ENCODE assay signal across 3 cellular contexts in genomic region chr1:67554204-67554603, GRCh38.
DNase-seq lines count a peak whose midpoint lies in the region; ATAC-seq, FAIRE-seq and TF ChIP-seq lines count a peak whose summit lies in the region.
"Not testable (repeated sequence)": the region's sequence is repeated elsewhere in the genome, so short reads cannot be mapped to it uniquely, and the experiment has no call there.

No MANE protein-coding gene starts in this region.

- RAD21 ChIA-PET in GM12878 (lab: Charles Lee; ENCODE audit: unreplicated experiment): interaction anchor here (1.0 to 1.9 kb wide), 2 partner anchors 14 to 56 kb away, joined by 3 to 4 read pairs; no protein-coding TSS in a partner anchor

- POLR2A ChIA-PET in GM12878 (lab: Charles Lee): interaction anchor here (1.1 kb wide), 2 partner anchors 14 to 206 kb away, joined by 3 to 4 read pairs; no protein-coding TSS in a partner anchor

- H2AFZ ChIP-seq in Karpas-422 (ENCODE audit: low read length); GM12878 (ENCODE audit: control insufficient read depth, low read depth, low read length): not testable (repeated sequence)

- not testable (repeated sequence) for H4K20me1 ChIP-seq in Karpas-422 (ENCODE audit: insufficient read depth, low read depth, low read length); GM12878 (ENCODE audit: control insufficient read depth, insufficient read depth)

- in situ Hi-C loops in GM12878 (cut with MboI): not testable (repeated sequence)

- H3K36me3 ChIP-seq in Karpas-422 (ENCODE audit: insufficient read depth, low read length); GM12878 (ENCODE audit: control insufficient read depth in 2 of 2, insufficient read depth in 2 of 2, low read length in 1 of 2): not testable (repeated sequence)

- not testable (repeated sequence) for FAIRE-seq in GM12878 (lab: Jason Lieb, UNC)

- TF ChIP-seq POLR2A in GM12878 (IDR thresholded peaks at IDR 0.05; ENCODE audit: low read depth, low read length): not testable (repeated sequence)

- peaks cover 74% of the 10 kb centered on the region for H3K4me1 ChIP-seq in Karpas-422 (ENCODE audit: low read length)
- not testable (repeated sequence) for H3K4me1 ChIP-seq in GM12878 (ENCODE audit: control insufficient read depth, insufficient read depth, low read length)

- not testable (repeated sequence) for TF ChIP-seq RAD21 in GM12878 (IDR thresholded peaks at IDR 0.05; ENCODE audit: insufficient read depth, low read depth, low read length)

- SMC1A ChIA-PET in GM12878 (lab: Charles Lee; ENCODE audit: uncharacterized antibody, unreplicated experiment): interaction anchor here (1.3 to 11.5 kb wide), 4 partner anchors 8 to 204 kb away, joined by 3 to 205 read pairs (median 6); no protein-coding TSS in a partner anchor

- not testable (repeated sequence) for H3K27me3 ChIP-seq in Karpas-422 (ENCODE audit: low read length); GM12878 (replicated peaks in 1 of 2; ENCODE audit: control insufficient read depth in 2 of 2, insufficient read depth in 2 of 2, low read length in 1 of 2)

- not testable (repeated sequence) for H3K79me2 ChIP-seq in Karpas-422 (ENCODE audit: low read length); GM12878 (ENCODE audit: control insufficient read depth, insufficient read depth, low read length)

- TF ChIP-seq EP300 in GM12878 (IDR thresholded peaks at IDR 0.05; ENCODE audit: borderline replicate concordance in 1 of 2, control insufficient read depth in 1 of 2, low read depth in 2 of 2, low read length in 2 of 2): not testable (repeated sequence)

- intact Hi-C loops in GM12878 (cut with micrococcal nuclease; ENCODE audit: unreplicated experiment): not testable (repeated sequence)

- TF ChIP-seq CTCF in GM12878 (IDR thresholded peaks at IDR 0.05 in 2 of 3, conservative IDR thresholded peaks at IDR 0.05 in 1 of 3; ENCODE audit: control insufficient read depth in 2 of 3, extremely low read depth in 1 of 3, insufficient read depth in 1 of 3, low read depth in 3 of 3, low read length in 3 of 3): not testable (repeated sequence)

- H3K27ac ChIP-seq in Karpas-422 (ENCODE audit: low read length): peak overlapping the region; percentile 83
- H3K27ac ChIP-seq in GM12878 (ENCODE audit: control insufficient read depth, insufficient read depth): not testable (repeated sequence)

- 24% methylated on average over 5 of the region's 5 CpGs for WGBS in GM12878 (ENCODE audit: insufficient coverage, insufficient replicate concordance, low lambda C conversion rate, missing lambda C conversion rate)

- H3K9me3 ChIP-seq in Karpas-422 (ENCODE audit: low read length); GM12878 (replicated peaks; ENCODE audit: control insufficient read depth, insufficient read depth, low read length): not testable (repeated sequence)

- BruUV-seq in GM12878 (replicated peaks; lab: Mats Ljungman, UMichigan): not testable (repeated sequence)

- ATAC-seq in GM12878: not testable (repeated sequence)

- peak; percentile 52 for DNase-seq in Karpas-422
- DNase-seq in GM12878 (ENCODE audit: low read depth, low spot score): not testable (repeated sequence)
- peak; percentile 9 for DNase-seq in islet precursor cell

- not testable (repeated sequence) for H3K9me2 ChIP-seq in Karpas-422 (replicated peaks; ENCODE audit: insufficient read depth, low read length)

- CTCF ChIA-PET in GM12878 (lab: Yijun Ruan, JAX): interaction anchor here (0.6 to 11.5 kb wide), 6 partner anchors 9 to 205 kb away, joined by 3 to 227 read pairs (median 4); no protein-coding TSS in a partner anchor

- H3K9ac ChIP-seq in Karpas-422 (ENCODE audit: low read length): peak overlapping the region; percentile 66
- H3K9ac ChIP-seq in GM12878 (ENCODE audit: control insufficient read depth, insufficient read depth, low read length): not testable (repeated sequence)

- H3K4me3 ChIP-seq in Karpas-422 (ENCODE audit: low read length): peak overlapping the region; percentile 59
- not testable (repeated sequence) for H3K4me3 ChIP-seq in GM12878

- peak overlapping the region; percentile 78 for H3K4me2 ChIP-seq in Karpas-422 (ENCODE audit: low read depth, low read length, poor library complexity, severe bottlenecking)
- H3K4me2 ChIP-seq in GM12878 (ENCODE audit: control insufficient read depth, insufficient read depth): not testable (repeated sequence)

TF ChIP-seq in GM12878, 131 proteins besides CTCF, POLR2A, EP300 and RAD21:
- TF ChIP-seq MEF2B (IDR thresholded peaks at IDR 0.05; ENCODE audit: partially characterized antibody, poor library complexity, severe bottlenecking) (peak; percentile 30), RELB (IDR thresholded peaks at IDR 0.05; ENCODE audit: low read depth) (0 out of 2 replicates have a peak, but pooled peaks have one; percentile 21), MTA2 (IDR thresholded peaks at IDR 0.05; ENCODE audit: low read depth) (peak; percentile 76)
